In the genomic region with DNA sequence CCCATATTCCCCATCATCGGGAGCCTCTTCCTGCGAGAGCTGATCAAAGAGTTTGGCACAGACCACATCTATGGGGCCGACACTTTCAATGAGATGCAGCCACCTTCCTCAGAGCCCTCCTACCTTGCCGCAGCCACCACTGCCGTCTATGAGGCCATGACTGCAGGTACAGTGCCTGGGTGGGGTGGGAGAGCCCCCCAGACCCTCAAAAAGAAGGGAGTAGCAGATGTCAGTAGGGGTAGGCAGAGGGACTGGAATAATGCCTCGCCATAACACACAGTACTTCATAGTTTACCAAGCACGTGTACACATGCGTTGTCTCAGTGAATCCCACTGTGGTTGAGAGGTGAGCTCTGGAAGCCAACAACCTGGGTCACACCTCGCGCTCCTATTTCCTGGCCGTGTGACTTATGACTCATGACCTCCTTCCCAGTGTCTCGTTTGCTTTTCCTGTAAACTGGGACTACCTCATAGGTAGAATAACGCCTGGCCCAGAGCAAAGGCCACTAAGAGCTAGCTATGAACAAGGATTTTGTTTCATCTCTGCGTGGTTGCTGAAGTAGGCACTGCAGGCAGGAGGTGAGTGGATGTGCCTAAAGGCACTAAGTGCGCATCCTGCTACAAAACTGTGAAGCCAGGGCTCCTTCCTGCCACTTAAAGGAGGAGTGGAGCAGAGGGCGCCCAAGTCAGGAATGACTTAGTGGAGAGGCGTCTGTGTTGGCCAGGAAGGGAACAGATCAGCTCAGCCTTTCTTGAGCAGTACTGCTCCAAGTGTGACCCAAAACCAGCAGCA, we compare ENCODE assay signal across 12 cellular contexts. TPM values are rescaled to one million over a fixed set of nuclear protein-coding genes. Genes with fewer than 3 reads are reported as not detected.
DNase-seq lines count a peak whose midpoint lies in the region; ATAC-seq and TF ChIP-seq lines count a peak whose summit lies in the region.
"Had no signal": no experiment of that assay in that cellular context is flagged by ENCODE, and none has a peak within 500 bp of the region (broad histone marks: within the 10 kb centered on the region; RNA-seq: fewer than 3 reads in every experiment).

No MANE protein-coding gene starts in this region.

- peak overlapping the region; percentile 42 for H3K27ac ChIP-seq in Panc1 (ENCODE audit: low read length)

- no peaks in the 10 kb centered on the region for H3K9me3 ChIP-seq in Panc1 (ENCODE audit: control insufficient read depth, insufficient read depth, low read depth, low read length)
- H3K9me3 ChIP-seq: SK-N-SH had no signal

- CTCF ChIA-PET in Panc1 (lab: Charles Lee): interaction anchor here (0.7 kb wide), 1 partner anchor 206 kb away, joined by 6 read pairs; no protein-coding TSS in a partner anchor

- peaks cover 16% of the 10 kb centered on the region for H3K4me1 ChIP-seq in Panc1 (ENCODE audit: control insufficient read depth, insufficient read depth, low read length)

- no peaks in the 10 kb centered on the region for H3K27me3 Mint-ChIP-seq in naive thymus-derived CD8-positive, alpha-beta T cell

- DNase-seq in activated CD4-positive, alpha-beta T cell treated with anti-CD3 and anti-CD28 coated beads for 48 hours: peak; percentile 24
- no peak for DNase-seq in activated CD4-positive, alpha-beta T cell treated with anti-CD3 and anti-CD28 coated beads for 1 hour
- DNase-seq in Panc1 (ENCODE audit: low read depth, low spot score) (no peak), dermis blood vessel endothelial cell (peak; percentile 48), H4 (ENCODE audit: low spot score) (no peak), DMS 273 (lab: John Stamatoyannopoulos, UW; ENCODE audit: unreplicated experiment) (no peak), cortex of kidney (lab: John Stamatoyannopoulos, UW) (no peak)
- DNase-seq in naive thymus-derived CD8-positive, alpha-beta T cell: peak in 7 of 10 donors; percentile 39 to 76 (median 58)
- DNase-seq: caudate nucleus, midbrain, NCI-H2171, SK-N-SH had no signal

- no peaks in the 10 kb centered on the region for H3K27me3 ChIP-seq in Panc1 (ENCODE audit: control insufficient read depth, insufficient read depth, low read length)

- H3K4me1 Mint-ChIP-seq in naive thymus-derived CD8-positive, alpha-beta T cell: peaks cover 16 to 51% (median 41%) of the 10 kb centered on the region in 4 donors

- in situ Hi-C loops in Panc1 (cut with HindIII; ENCODE audit: low pct_unique_long_range_greater_than_20kb, low sequenced_read_pairs): no loop called here

- peak overlapping the region; percentile 63 to 92 (median 72) for H3K27ac Mint-ChIP-seq in naive thymus-derived CD8-positive, alpha-beta T cell

- POLR2A ChIA-PET in Panc1 (lab: Charles Lee): no interaction called here
- POLR2A ChIA-PET in naive thymus-derived CD8-positive, alpha-beta T cell (lab: Charles Lee): interaction anchor here (0.9 to 3.0 kb wide), 5 partner anchors 10 to 219 kb away, joined by 3 to 16 read pairs (median 6); partner anchors contain the start of genes MLX and PSMC3IP

- BruUV-seq in Panc1 (replicated peaks; lab: Mats Ljungman, UMichigan): no TSS peak

- no peak for TF ChIP-seq CTCF in Panc1 (IDR thresholded peaks at IDR 0.05)

- intact Hi-C loops in Panc1 (cut with micrococcal nuclease; ENCODE audit: unreplicated experiment): no loop called here

- no peaks in the 10 kb centered on the region; the same call in 1 of the 2 replicates for H3K36me3 ChIP-seq in Panc1 (ENCODE audit: control insufficient read depth, insufficient read depth, low read length)

- no peak overlapping the region for H3K4me3 ChIP-seq in Panc1 (ENCODE audit: low read depth in 2 of 2, low read length in 2 of 2)

- 0 out of 2 replicates have a peak, but pooled peaks have one; percentile 7 for ATAC-seq in Panc1
- peak; percentile 59 to 74 for ATAC-seq in naive thymus-derived CD8-positive, alpha-beta T cell

- peak overlapping the region; percentile 50 to 78 (median 70) for H3K4me3 Mint-ChIP-seq in naive thymus-derived CD8-positive, alpha-beta T cell

- peaks cover 0 to 5% (median 0%) of the 10 kb centered on the region in 3 donors for H3K36me3 Mint-ChIP-seq in naive thymus-derived CD8-positive, alpha-beta T cell

- no peaks in the 10 kb centered on the region for H3K9me3 Mint-ChIP-seq in naive thymus-derived CD8-positive, alpha-beta T cell

RNA-seq across cellular contexts. Expression of gene NAGLU, which starts 5.2 kb away (rescaled TPM):
- total RNA-seq in Panc1 (2021; ENCODE audit: unreplicated experiment) (33.5 TPM), dermis blood vessel endothelial cell (44.9 and 53.3 TPM in 2 replicates)
- 26.0 TPM for polyA plus RNA-seq in Panc1 (2012; ENCODE audit: insufficient read length)
- total RNA-seq in naive thymus-derived CD8-positive, alpha-beta T cell: 10 to 100 TPM; 26.4 to 28.5 TPM
- polyA plus RNA-seq in naive thymus-derived CD8-positive, alpha-beta T cell: 10 to 100 TPM in 2 of 3 donors, 1 to 10 TPM in 1; 8.0 to 16.2 (median 13.4) TPM
- 18.7 and 35.1 TPM in 2 replicates for total RNA-seq in H4 (2014; rRNA removed; shearing (Covaris generic))

RNA-seq across cellular contexts. Expression of gene HSD17B1, which starts 11.5 kb away (rescaled TPM):
- total RNA-seq in Panc1 (2021; ENCODE audit: unreplicated experiment): 5.4 TPM
- polyA plus RNA-seq in Panc1 (2012; ENCODE audit: insufficient read length): 11.6 TPM
- total RNA-seq in dermis blood vessel endothelial cell: 0.23 and 0.34 TPM in 2 replicates
- 1 to 10 TPM; 1.4 to 2.1 TPM for total RNA-seq in naive thymus-derived CD8-positive, alpha-beta T cell
- polyA plus RNA-seq in naive thymus-derived CD8-positive, alpha-beta T cell: under 1 TPM; 0.18 to 0.98 (median 0.24) TPM
- 0.47 and 0.48 TPM in 2 replicates for total RNA-seq in H4 (2014; rRNA removed; shearing (Covaris generic))

RNA-seq across cellular contexts. Expression of gene COASY, which starts 20.7 kb away (rescaled TPM):
- 76.7 TPM for total RNA-seq in Panc1 (2021; ENCODE audit: unreplicated experiment)
- 71.8 TPM for polyA plus RNA-seq in Panc1 (2012; ENCODE audit: insufficient read length)
- total RNA-seq in dermis blood vessel endothelial cell: 9.5 and 33.9 TPM in 2 replicates
- total RNA-seq in naive thymus-derived CD8-positive, alpha-beta T cell: 10 to 100 TPM; 67.0 to 72.3 TPM
- 10 to 100 TPM; 48.3 to 67.9 (median 65.5) TPM for polyA plus RNA-seq in naive thymus-derived CD8-positive, alpha-beta T cell
- 26.8 and 31.9 TPM in 2 replicates for total RNA-seq in H4 (2014; rRNA removed; shearing (Covaris generic))

RNA-seq across cellular contexts. Expression of gene MLX, which starts 25.7 kb away (rescaled TPM):
- total RNA-seq in Panc1 (2021; ENCODE audit: unreplicated experiment) (35.8 TPM), dermis blood vessel endothelial cell (33.0 and 34.5 TPM in 2 replicates)
- 42.3 TPM for polyA plus RNA-seq in Panc1 (2012; ENCODE audit: insufficient read length)
- total RNA-seq in naive thymus-derived CD8-positive, alpha-beta T cell: 10 to 100 TPM; 58.2 to 67.8 TPM
- polyA plus RNA-seq in naive thymus-derived CD8-positive, alpha-beta T cell: 10 to 100 TPM; 24.6 to 47.1 (median 25.0) TPM
- total RNA-seq in H4 (2014; rRNA removed; shearing (Covaris generic)): 23.2 and 31.9 TPM in 2 replicates

RNA-seq across cellular contexts. Expression of gene PSMC3IP, which starts 36.3 kb away (rescaled TPM):
- total RNA-seq in Panc1 (2021; ENCODE audit: unreplicated experiment): 19.2 TPM
- 9.5 TPM for polyA plus RNA-seq in Panc1 (2012; ENCODE audit: insufficient read length)
- total RNA-seq in dermis blood vessel endothelial cell: 4.9 and 5.5 TPM in 2 replicates
- 1 to 10 TPM; 3.3 to 4.6 TPM for total RNA-seq in naive thymus-derived CD8-positive, alpha-beta T cell
- 1 to 10 TPM in 1 of 3 donors, under 1 TPM in 2; 0.69 to 1.1 (median 0.71) TPM for polyA plus RNA-seq in naive thymus-derived CD8-positive, alpha-beta T cell
- total RNA-seq in H4 (2014; rRNA removed; shearing (Covaris generic)): 11.9 and 12.6 TPM in 2 replicates

Comparison
In these comparisons a context has a peak if more than half of its experiments do, and no peak if none do; other contexts are left out.
1. DNase-seq: peak in activated CD4-positive, alpha-beta T cell treated with anti-CD3 and anti-CD28 coated beads for 48 hours (single experiment), dermis blood vessel endothelial cell (single experiment) and naive thymus-derived CD8-positive, alpha-beta T cell (7 of 10); none in activated CD4-positive, alpha-beta T cell treated with anti-CD3 and anti-CD28 coated beads for 1 hour (single experiment), Panc1 (single experiment), H4 (single experiment), DMS 273 (single experiment) and cortex of kidney (single experiment).